In genomic region chr4:74148205-74148604, GRCh38 we compare ENCODE assay signal across 10 cellular contexts. TPM values are rescaled to one million over a fixed set of nuclear protein-coding genes. Genes with fewer than 3 reads are reported as not detected.
"Had no signal": no experiment of that assay in that cellular context is flagged by ENCODE, and none has a peak within 500 bp of the region (broad histone marks: within the 10 kb centered on the region; RNA-seq: fewer than 3 reads in every experiment).

No MANE protein-coding gene starts in this region.

- H3K4me2 ChIP-seq: KMS-11 had no signal

- H3K27ac ChIP-seq: HL-60, KMS-11 had no signal

- H3K4me1 Mint-ChIP-seq: IgD-negative memory B cell had no signal

- ATAC-seq: HepG2, K562 had no signal

- H3K27ac Mint-ChIP-seq: IgD-negative memory B cell had no signal

- FAIRE-seq: HepG2, HTR-8/SVneo, K562 had no signal

- DNase-seq: IMR-90, KBM-7, KG1 had no signal

- H3K36me3 Mint-ChIP-seq: IgD-negative memory B cell had no signal

- H3K4me3 Mint-ChIP-seq: IgD-negative memory B cell had no signal

- H3K4me3 ChIP-seq: K562 had no signal

RNA-seq across cellular contexts. Expression of gene CXCL2, which starts 49.2 kb away (rescaled TPM):
- total RNA-seq: HT1080 had no signal
- polyA plus RNA-seq: HepG2, IgD-negative memory B cell had no signal
